Comparison of ENCODE assay signal across 8 cellular contexts in genomic region chr1:244836598-244836997, GRCh38. TPM values are rescaled to one million over a fixed set of nuclear protein-coding genes. Genes with fewer than 3 reads are reported as not detected.
DNase-seq lines count a peak whose midpoint lies in the region; ATAC-seq and TF ChIP-seq lines count a peak whose summit lies in the region.

No MANE protein-coding gene starts in this region.

- TF ChIP-seq POLR2A in heart left ventricle (IDR thresholded peaks at IDR 0.05) = no peak
- no peak for TF ChIP-seq POLR2A in body of pancreas (IDR thresholded peaks at IDR 0.05)
- TF ChIP-seq POLR2A in vagina (IDR thresholded peaks at IDR 0.05) = no peak

- no peak overlapping the region for H2AK5ac ChIP-seq in mesenchymal stem cell (ENCODE audit: low read length, severe bottlenecking)

- H2BK12ac ChIP-seq in mesenchymal stem cell (ENCODE audit: low read length in 2 of 2) = no peak overlapping the region

- no peak overlapping the region for H4K8ac ChIP-seq in mesenchymal stem cell (ENCODE audit: low read length)

- H3K18ac ChIP-seq in mesenchymal stem cell (ENCODE audit: low read depth in 1 of 2, low read length in 2 of 2) = no peak overlapping the region

- H2AFZ ChIP-seq in mesenchymal stem cell (ENCODE audit: low read depth, low read length) = no peak overlapping the region

- H3K4me1 ChIP-seq in heart left ventricle (peaks cover 3 to 60% (median 27%) of the 10 kb centered on the region in 12 donors), body of pancreas (peaks cover 50% of the 10 kb centered on the region), mesenchymal stem cell (ENCODE audit: control insufficient read depth, insufficient read depth, low read depth, low read length) (peaks cover 2% of the 10 kb centered on the region), vagina (peaks cover 42% of the 10 kb centered on the region)

- H2BK15ac ChIP-seq in mesenchymal stem cell (ENCODE audit: low read depth, poor library complexity, severe bottlenecking) = no peak overlapping the region

- H3K36me3 ChIP-seq in heart left ventricle (peaks cover 0 to 39% (median 22%) of the 10 kb centered on the region in 9 donors), body of pancreas (replicated peaks in 1 of 2; ENCODE audit: insufficient read depth in 1 of 2, low read depth in 2 of 2) (no peaks in the 10 kb centered on the region), mesenchymal stem cell (ENCODE audit: control insufficient read depth in 1 of 2, insufficient read depth in 2 of 2, low read depth in 1 of 2, low read length in 2 of 2) (peaks cover 4 to 41% of the 10 kb centered on the region in 2 experiments), vagina (peaks cover 0 to 6% of the 10 kb centered on the region in 2 donors)

- H3K9me3 ChIP-seq in heart left ventricle (no peaks in the 10 kb centered on the region), body of pancreas (no peaks in the 10 kb centered on the region), mesenchymal stem cell (ENCODE audit: control insufficient read depth, low read length) (no peaks in the 10 kb centered on the region), vagina (no peaks in the 10 kb centered on the region)

- no peak overlapping the region for H4K91ac ChIP-seq in mesenchymal stem cell (ENCODE audit: low read length)

- peak overlapping the region; percentile 98 for H3K9ac ChIP-seq in mesenchymal stem cell (ENCODE audit: low read length)

- no peak overlapping the region for H3K14ac ChIP-seq in mesenchymal stem cell (ENCODE audit: low read length in 2 of 2)

- TF ChIP-seq CTCF in heart left ventricle (IDR thresholded peaks at IDR 0.05) = no peak
- TF ChIP-seq CTCF in body of pancreas (IDR thresholded peaks at IDR 0.05) = no peak
- TF ChIP-seq CTCF in vagina (IDR thresholded peaks at IDR 0.05) = no peak

- H3K4me3 ChIP-seq in heart left ventricle (peak overlapping the region in 11 of 12 donors; percentile 54 to 86 (median 78)), body of pancreas (peak overlapping the region in 1 of 2 donors; percentile 41), mesenchymal stem cell (ENCODE audit: insufficient read depth in 1 of 2, low read depth in 1 of 2, low read length in 2 of 2) (peak overlapping the region in 1 of 2 experiments; percentile 90), vagina (peak overlapping the region; percentile 85)

- H3K27me3 ChIP-seq in heart left ventricle (no peaks in the 10 kb centered on the region), body of pancreas (no peaks in the 10 kb centered on the region), mesenchymal stem cell (ENCODE audit: control insufficient read depth in 1 of 2, insufficient read depth in 1 of 2, low read length in 2 of 2) (no peaks in the 10 kb centered on the region), vagina (no peaks in the 10 kb centered on the region)

- H3K4me2 ChIP-seq in mesenchymal stem cell (ENCODE audit: low read length, poor library complexity, severe bottlenecking) = peak overlapping the region; percentile 88

- H3K79me1 ChIP-seq in mesenchymal stem cell (replicated peaks; ENCODE audit: low read length, poor library complexity, severe bottlenecking) = peaks cover under 1% of the 10 kb centered on the region

- H3K27ac ChIP-seq in heart left ventricle = peak overlapping the region in 11 of 12 donors; percentile 97 to 100 (median 99)
- peak overlapping the region; percentile 97 to 100 (median 98) for H3K27ac ChIP-seq in body of pancreas
- H3K27ac ChIP-seq in mesenchymal stem cell (ENCODE audit: low read length, poor library complexity, severe bottlenecking) = peak overlapping the region; percentile 91
- peak overlapping the region; percentile 99 for H3K27ac ChIP-seq in vagina

- no peak overlapping the region for H2BK120ac ChIP-seq in mesenchymal stem cell (ENCODE audit: low read depth, low read length)

- H3K4ac ChIP-seq in mesenchymal stem cell (ENCODE audit: low read depth in 1 of 2, low read length in 2 of 2) = no peak overlapping the region

- no peak overlapping the region for H3K23ac ChIP-seq in mesenchymal stem cell (ENCODE audit: low read length in 2 of 2)

- intact Hi-C loops in heart left ventricle (cut with DNase I) = loop anchor here in 8 of 10 donors (5.0 to 10.0 kb wide), 4 partner anchors 138 to 1582 kb away; partner anchors contain the start of genes CEP170 (in 1 of the 8), DESI2 (in 1 of the 8) and SDCCAG8 (in 1 of the 8)
- intact Hi-C loops in Right ventricle myocardium superior (cut with DNase I) = loop anchor here (10.0 kb wide), 2 partner anchors 138 to 208 kb away; no protein-coding TSS in a partner anchor
- intact Hi-C loops in body of pancreas (cut with DNase I) = no loop called here
- intact Hi-C loops in vagina (cut with DNase I) = loop anchor here (10.0 kb wide), 2 partner anchors 138 to 1572 kb away; no protein-coding TSS in a partner anchor

- DNase-seq in heart left ventricle (no peak), Right ventricle myocardium superior (no peak), body of pancreas (no peak), mesenchymal stem cell (no peak), vagina (ENCODE audit: extremely low spot score in 2 of 2) (no peak), nucleus accumbens (lab: John Stamatoyannopoulos, UW) (no peak)
- DNase-seq in central memory CD4-positive, alpha-beta T cell = no peak

- 22 to 26% (median 25%) methylated on average over 3 of the region's 3 CpGs for WGBS in heart left ventricle, 4 donors
- 2 to 4% methylated on average over 3 of the region's 3 CpGs for WGBS in body of pancreas, 2 donors
- WGBS in mesenchymal stem cell = 30% methylated on average over 2 of the region's 3 CpGs

- no peak overlapping the region for H2BK5ac ChIP-seq in mesenchymal stem cell (ENCODE audit: low read depth, low read length, poor library complexity, severe bottlenecking)

- ATAC-seq in heart left ventricle (no peak), Right ventricle myocardium superior (ENCODE audit: poor library complexity) (no peak), body of pancreas (no peak), GM21786 (IDR thresholded peaks at IDR 0.05; ENCODE audit: unreplicated experiment) (no peak)

RNA-seq across cellular contexts. Expression of gene COX20, which starts 1.1 kb away (rescaled TPM):
- total RNA-seq in heart left ventricle (10 to 100 TPM; 43.5 to 77.4 (median 59.8) TPM), Right ventricle myocardium superior (68.7 TPM), body of pancreas (10 to 100 TPM; 13.2 to 35.3 TPM), vagina (24.1 TPM)
- polyA plus RNA-seq in heart left ventricle = 100 to 1,000 TPM in 1 of 2 donors, 10 to 100 TPM in 1; 58.3 to 122 TPM
- 70.6 TPM for polyA plus RNA-seq in mesenchymal stem cell (2013, experiment 1 of 2)
- polyA plus RNA-seq in mesenchymal stem cell (2013, experiment 2 of 2) = 71.2 TPM

RNA-seq across cellular contexts. Expression of gene HNRNPU, which starts 27.7 kb away (rescaled TPM):
- total RNA-seq in heart left ventricle (100 to 1,000 TPM; 138 to 218 (median 169) TPM), Right ventricle myocardium superior (164 TPM), body of pancreas (100 to 1,000 TPM; 201 to 294 TPM), vagina (293 TPM)
- 100 to 1,000 TPM in 1 of 2 donors, 10 to 100 TPM in 1; 85.6 to 118 TPM for polyA plus RNA-seq in heart left ventricle
- polyA plus RNA-seq in mesenchymal stem cell (2013, experiment 1 of 2) = 184 TPM
- 179 TPM for polyA plus RNA-seq in mesenchymal stem cell (2013, experiment 2 of 2)
